ENCODE assay signal across 20 cellular contexts in genomic region chr10:69025370-69025896, GRCh38. TPM values are rescaled to one million over a fixed set of nuclear protein-coding genes. Genes with fewer than 3 reads are reported as not detected.
DNase-seq lines count a peak whose midpoint lies in the region; ATAC-seq, FAIRE-seq and TF ChIP-seq lines count a peak whose summit lies in the region.
"Had no signal": no experiment of that assay in that cellular context is flagged by ENCODE, and none has a peak within 500 bp of the region (broad histone marks: within the 10 kb centered on the region; RNA-seq: fewer than 3 reads in every experiment).

No MANE protein-coding gene starts in this region.

- H3K9me3 ChIP-seq in endothelial cell of umbilical vein (replicated peaks; ENCODE audit: control insufficient read depth, insufficient read depth, low read length) (no peaks in the 10 kb centered on the region), neural progenitor cell (ENCODE audit: low read depth) (no peaks in the 10 kb centered on the region)
- H3K9me3 ChIP-seq: BE2C, Caco-2 had no signal

- no peak for TF ChIP-seq CTCF in natural killer cell (IDR thresholded peaks at IDR 0.05)
- no peak for TF ChIP-seq CTCF in endothelial cell of umbilical vein (IDR thresholded peaks at IDR 0.05; ENCODE audit: extremely low read depth in 1 of 2, insufficient read depth in 1 of 2, low read depth in 1 of 2, low read length in 2 of 2)
- no peak for TF ChIP-seq CTCF in dorsolateral prefrontal cortex (IDR thresholded peaks at IDR 0.05 in 54 of 56, conservative IDR thresholded peaks at IDR 0.05 in 2 of 56; ENCODE audit: low read depth in 1 of 56, partially characterized antibody in 56 of 56)
- TF ChIP-seq CTCF in neural progenitor cell (IDR thresholded peaks at IDR 0.05), result no peak

- H3K36me3 ChIP-seq in endothelial cell of umbilical vein (ENCODE audit: control insufficient read depth in 2 of 2, extremely low read depth in 1 of 2, insufficient read depth in 2 of 2, low read length in 2 of 2) (no peaks in the 10 kb centered on the region), neural progenitor cell (no peaks in the 10 kb centered on the region)
- H3K36me3 ChIP-seq: BE2C had no signal

- H3K4me1 ChIP-seq in endothelial cell of umbilical vein (ENCODE audit: control insufficient read depth, extremely low read depth, insufficient read depth, low read length) (peaks cover 5% of the 10 kb centered on the region), neural progenitor cell (no peaks in the 10 kb centered on the region)
- H3K4me1 ChIP-seq: BE2C, Caco-2 had no signal

- H3K9ac ChIP-seq in endothelial cell of umbilical vein (replicated peaks; ENCODE audit: extremely low read depth, insufficient read depth, low read length) (no peak overlapping the region), neural progenitor cell (no peak overlapping the region)

- BruUV-seq in endothelial cell of umbilical vein (replicated peaks; lab: Mats Ljungman, UMichigan), result no TSS peak

- H3K27me3 Mint-ChIP-seq in natural killer cell (ENCODE audit: low read depth in 2 of 2) (no peaks in the 10 kb centered on the region), neural progenitor cell (ENCODE audit: insufficient read depth, low read depth) (peaks cover 3% of the 10 kb centered on the region)
- H3K27me3 Mint-ChIP-seq in natural killer cell treated with Interleukin-12 subunit alpha and Interleukin-12 subunit beta and Interleukin-15 and Interleukin-18, amount 100 ng/mL, for 72 hours, result no peaks in the 10 kb centered on the region
- H3K27me3 Mint-ChIP-seq: CD4-positive, CD25-positive, alpha-beta regulatory T cell; CD8-positive, alpha-beta memory T cell had no signal

- H3K79me2 ChIP-seq in endothelial cell of umbilical vein (ENCODE audit: control insufficient read depth, insufficient read depth, low read length) (no peaks in the 10 kb centered on the region), neural progenitor cell (ENCODE audit: low read depth) (no peaks in the 10 kb centered on the region)

- H2AFZ ChIP-seq in endothelial cell of umbilical vein (ENCODE audit: low read depth, low read length), result no peak overlapping the region
- H2AFZ ChIP-seq in neural progenitor cell (replicated peaks), result no peak overlapping the region

- H3K27ac ChIP-seq in endothelial cell of umbilical vein (ENCODE audit: insufficient read depth, low read depth, low read length), result no peak overlapping the region
- no peak overlapping the region for H3K27ac ChIP-seq in dorsolateral prefrontal cortex
- no peak overlapping the region for H3K27ac ChIP-seq in neural progenitor cell

- intact Hi-C loops in natural killer cell (cut with micrococcal nuclease), result no loop called here
- intact Hi-C loops in endothelial cell of umbilical vein (cut with micrococcal nuclease), result no loop called here
- intact Hi-C loops in dorsolateral prefrontal cortex (cut with DNase I), result no loop called here

- H3K4me1 Mint-ChIP-seq in natural killer cell, result peaks cover 19 to 27% of the 10 kb centered on the region in 2 donors
- peaks cover 20 to 23% of the 10 kb centered on the region in 2 donors for H3K4me1 Mint-ChIP-seq in natural killer cell treated with Interleukin-12 subunit alpha and Interleukin-12 subunit beta and Interleukin-15 and Interleukin-18, amount 100 ng/mL, for 72 hours (ENCODE audit: low read depth in 2 of 2)
- no peaks in the 10 kb centered on the region for H3K4me1 Mint-ChIP-seq in neural progenitor cell
- H3K4me1 Mint-ChIP-seq: H9 had no signal

- H4K20me1 ChIP-seq in endothelial cell of umbilical vein (replicated peaks; ENCODE audit: control insufficient read depth, extremely low read depth, insufficient read depth, low read length) (no peaks in the 10 kb centered on the region), neural progenitor cell (ENCODE audit: low read depth) (no peaks in the 10 kb centered on the region)

- POLR2A ChIA-PET in endothelial cell of umbilical vein (lab: Charles Lee), result no interaction called here

- FAIRE-seq in endothelial cell of umbilical vein (lab: Jason Lieb, UNC), result peak; percentile 71
- FAIRE-seq: A204.1, D721Med, G401.6, GM12892, GM18507, H1 had no signal

- H3K4me2 ChIP-seq in endothelial cell of umbilical vein (ENCODE audit: insufficient read depth, low read length) (no peak overlapping the region), neural progenitor cell (no peak overlapping the region)

- H3K27me3 ChIP-seq in endothelial cell of umbilical vein (ENCODE audit: control insufficient read depth in 2 of 2, insufficient read depth in 2 of 2, low read length in 2 of 2), result no peaks in the 10 kb centered on the region
- no peaks in the 10 kb centered on the region for H3K27me3 ChIP-seq in dorsolateral prefrontal cortex
- H3K27me3 ChIP-seq in neural progenitor cell, result no peaks in the 10 kb centered on the region
- H3K27me3 ChIP-seq: BE2C had no signal

- H3K36me3 Mint-ChIP-seq in natural killer cell (no peaks in the 10 kb centered on the region), neural progenitor cell (no peaks in the 10 kb centered on the region)
- no peaks in the 10 kb centered on the region for H3K36me3 Mint-ChIP-seq in natural killer cell treated with Interleukin-12 subunit alpha and Interleukin-12 subunit beta and Interleukin-15 and Interleukin-18, amount 100 ng/mL, for 72 hours
- H3K36me3 Mint-ChIP-seq: CD4-positive, CD25-positive, alpha-beta regulatory T cell; CD8-positive, alpha-beta memory T cell had no signal

- no peak for ATAC-seq in natural killer cell
- no peak for ATAC-seq in natural killer cell treated with Interleukin-12 subunit alpha and Interleukin-12 subunit beta and Interleukin-15 and Interleukin-18, amount 100 ng/mL, for 72 hours

- H3K27ac Mint-ChIP-seq in natural killer cell, result peak overlapping the region; percentile 27 to 68
- H3K27ac Mint-ChIP-seq in natural killer cell treated with Interleukin-12 subunit alpha and Interleukin-12 subunit beta and Interleukin-15 and Interleukin-18, amount 100 ng/mL, for 72 hours, result peak overlapping the region in 1 of 2 donors; percentile 78
- H3K27ac Mint-ChIP-seq in neural progenitor cell, result no peak overlapping the region
- H3K27ac Mint-ChIP-seq: H9 had no signal

- H3K9me1 ChIP-seq in endothelial cell of umbilical vein (replicated peaks; ENCODE audit: control insufficient read depth, extremely low read depth, insufficient read depth, low read length), result no peaks in the 10 kb centered on the region

- peak overlapping the region; percentile 4 for H3K4me3 Mint-ChIP-seq in natural killer cell
- H3K4me3 Mint-ChIP-seq in natural killer cell treated with Interleukin-12 subunit alpha and Interleukin-12 subunit beta and Interleukin-15 and Interleukin-18, amount 100 ng/mL, for 72 hours, result no peak overlapping the region
- H3K4me3 Mint-ChIP-seq in neural progenitor cell, result no peak overlapping the region
- H3K4me3 Mint-ChIP-seq: CD4-positive, CD25-positive, alpha-beta regulatory T cell; CD8-positive, alpha-beta memory T cell; H9 had no signal

- no peak overlapping the region for H3K4me3 ChIP-seq in endothelial cell of umbilical vein (replicated peaks in 1 of 3; ENCODE audit: insufficient read depth in 1 of 3, low read depth in 1 of 3, low read length in 3 of 3)
- no peak overlapping the region for H3K4me3 ChIP-seq in dorsolateral prefrontal cortex
- H3K4me3 ChIP-seq in neural progenitor cell, result no peak overlapping the region

- no peak for TF ChIP-seq POLR2A in endothelial cell of umbilical vein (IDR thresholded peaks at IDR 0.05; ENCODE audit: low read depth, low read length)

- H3F3A ChIP-seq in neural progenitor cell (ENCODE audit: low read depth), result no peaks in the 10 kb centered on the region

- dilution Hi-C loops in endothelial cell of umbilical vein (cut with MboI; ENCODE audit: extremely low pct_ligation_motif_present, low sequenced_read_pairs), result no loop called here

- CTCF ChIA-PET in endothelial cell of umbilical vein (lab: Charles Lee), result interaction anchor here (1.0 to 1.3 kb wide), 2 partner anchors 11 to 14 kb away, joined by 3 read pairs; no protein-coding TSS in a partner anchor

- DNase-seq in natural killer cell, result no peak
- DNase-seq in natural killer cell treated with Interleukin-12 subunit alpha and Interleukin-12 subunit beta and Interleukin-15 and Interleukin-18, amount 100 ng/mL, for 72 hours (ENCODE audit: low spot score), result no peak
- peak; percentile 58 for DNase-seq in NCI-H82 treated with DMSO at 0.1 percent for 48 hours (lab: John Stamatoyannopoulos, UW; ENCODE audit: unreplicated experiment)
- no peak for DNase-seq in endothelial cell of umbilical vein (ENCODE audit: low read depth, low spot score)
- no peak for DNase-seq in dorsolateral prefrontal cortex
- no peak for DNase-seq in occipital lobe (lab: John Stamatoyannopoulos, UW)
- DNase-seq in neural progenitor cell (ENCODE audit: low spot score), result no peak
- DNase-seq: ACHN; BE2C; C1 segment of cervical spinal cord; Caco-2; CD4-positive, CD25-positive, alpha-beta regulatory T cell; CD8-positive, alpha-beta memory T cell; H9 had no signal

- H3K9me3 Mint-ChIP-seq in natural killer cell (no peaks in the 10 kb centered on the region), neural progenitor cell (peaks cover 6% of the 10 kb centered on the region)
- H3K9me3 Mint-ChIP-seq in natural killer cell treated with Interleukin-12 subunit alpha and Interleukin-12 subunit beta and Interleukin-15 and Interleukin-18, amount 100 ng/mL, for 72 hours, result no peaks in the 10 kb centered on the region
- H3K9me3 Mint-ChIP-seq: CD4-positive, CD25-positive, alpha-beta regulatory T cell; CD8-positive, alpha-beta memory T cell had no signal

TF ChIP-seq in endothelial cell of umbilical vein, 7 proteins besides CTCF, POLR2A, EP300 and RAD21 (continues in another document):
- TF ChIP-seq MAX (IDR thresholded peaks at IDR 0.05; ENCODE audit: insufficient read depth, insufficient read length), result no peak
- TF ChIP-seq POLR2AphosphoS5 (IDR thresholded peaks at IDR 0.05; ENCODE audit: insufficient read depth, low read depth, low read length), result no peak
- TF ChIP-seq MYC (IDR thresholded peaks at IDR 0.05; ENCODE audit: low read depth, low read length), result no peak

RNA-seq across cellular contexts. Expression of gene KIFBP, which starts 36.8 kb away (rescaled TPM):
- 1 to 10 TPM; 3.5 to 4.4 (median 4.0) TPM for total RNA-seq in natural killer cell
- 10 to 100 TPM; 13.4 to 14.3 TPM for total RNA-seq in natural killer cell treated with Interleukin-12 subunit alpha and Interleukin-12 subunit beta and Interleukin-15 and Interleukin-18, amount 100 ng/mL, for 72 hours
- 37.3 and 39.8 TPM in 2 replicates for total RNA-seq in endothelial cell of umbilical vein
- 15.3 and 17.6 TPM in 2 replicates for polyA plus RNA-seq in endothelial cell of umbilical vein
- 22.9 and 23.0 TPM in 2 replicates for polyA plus RNA-seq in endothelial cell of umbilical vein (2011; cell fraction: cytosol; rRNA removed)
- 27.6 and 38.1 TPM in 2 replicates for polyA plus RNA-seq in endothelial cell of umbilical vein (2011; cell fraction: nucleus; rRNA removed)
- polyA plus RNA-seq in endothelial cell of umbilical vein (2012), result 35.8 and 43.0 TPM in 2 replicates
- 14.1 and 15.9 TPM in 2 replicates for polyA minus RNA-seq in endothelial cell of umbilical vein
- 22.6 TPM for polyA minus RNA-seq in endothelial cell of umbilical vein (2011; cell fraction: cytosol; rRNA and poly(A)+ RNA removed)
- polyA minus RNA-seq in endothelial cell of umbilical vein (2011; cell fraction: nucleus; rRNA and poly(A)+ RNA removed), result 13.8 and 15.9 TPM in 2 replicates
- total RNA-seq in dorsolateral prefrontal cortex, result 10 to 100 TPM; 33.1 to 77.4 (median 62.0) TPM
- total RNA-seq in occipital lobe, result 36.8 TPM
- total RNA-seq in neural progenitor cell (ENCODE audit: low replicate concordance), result 27.3 and 44.9 TPM in 2 replicates
